Comparison of ENCODE assay signal across 11 cellular contexts in the genomic region with DNA sequence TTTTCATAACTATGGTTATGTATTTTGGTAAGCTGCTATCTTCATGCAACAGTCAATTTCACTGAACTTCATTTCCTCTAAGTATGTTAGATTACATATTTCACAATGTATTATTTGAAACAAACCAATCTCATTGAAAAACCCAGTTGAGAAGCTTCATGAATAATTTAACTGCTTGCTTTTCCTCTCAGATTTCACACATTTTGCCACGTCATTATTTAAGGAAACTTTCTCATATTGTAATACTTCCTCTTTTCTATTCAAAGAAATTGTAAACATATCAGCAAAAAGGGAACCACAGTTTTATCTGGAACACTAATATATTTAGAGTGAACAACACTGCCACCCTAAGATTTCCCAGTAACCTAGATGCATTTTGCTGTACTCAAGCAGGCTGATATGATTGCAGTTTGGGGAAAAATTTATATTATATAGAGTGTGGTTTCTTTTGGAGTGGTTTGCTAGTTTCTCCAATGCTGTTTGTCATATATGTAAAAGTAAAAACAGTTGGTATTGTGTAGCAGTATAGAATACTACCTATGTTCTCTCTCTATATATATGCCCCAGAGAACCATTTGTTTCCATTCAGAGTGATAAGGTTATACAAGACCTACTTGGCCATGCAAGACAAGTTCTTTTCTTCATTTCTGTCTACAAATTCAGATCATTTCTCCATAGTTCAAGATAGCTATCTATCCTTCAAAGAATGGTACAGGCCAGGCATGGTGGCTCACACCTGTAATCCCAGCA. TPM values are rescaled to one million over a fixed set of nuclear protein-coding genes. Genes with fewer than 3 reads are reported as not detected.
DNase-seq lines count a peak whose midpoint lies in the region; ATAC-seq and TF ChIP-seq lines count a peak whose summit lies in the region.
"Had no signal": no experiment of that assay in that cellular context is flagged by ENCODE, and none has a peak within 500 bp of the region (broad histone marks: within the 10 kb centered on the region; RNA-seq: fewer than 3 reads in every experiment).

No MANE protein-coding gene starts in this region.

- CTCF ChIA-PET in A673 (lab: Charles Lee), result interaction anchor here (0.6 kb wide), 1 partner anchor 45 kb away, joined by 6 read pairs; no protein-coding TSS in a partner anchor
- CTCF ChIA-PET in activated CD8-positive, alpha-beta T cell treated with anti-CD3 and anti-CD28 coated beads, Interleukin-2, amount 10 ng/mL, durations not matched to agents 7 days and 5 days (lab: Charles Lee), result no interaction called here
- CTCF ChIA-PET in activated CD8-positive, alpha-beta T cell treated with anti-CD3 and anti-CD28 coated beads for 36 hours (lab: Charles Lee), result interaction anchor here (0.7 to 1.8 kb wide), 4 partner anchors 10 to 271 kb away, joined by 3 to 9 read pairs (median 3); partner anchors contain the start of gene AHCTF1
- CTCF ChIA-PET in CD8-positive, alpha-beta T cell (lab: Charles Lee), result interaction anchor here (3.2 kb wide), 1 partner anchor 11 kb away, joined by 12 read pairs; no protein-coding TSS in a partner anchor

- no peak for TF ChIP-seq POLR2A in gastroesophageal sphincter (IDR thresholded peaks at IDR 0.05)

- H3K4me3 Mint-ChIP-seq in activated CD8-positive, alpha-beta T cell treated with anti-CD3 and anti-CD28 coated beads, Interleukin-2, amount 10 ng/mL, durations not matched to agents 7 days and 5 days, result no peak overlapping the region
- H3K4me3 Mint-ChIP-seq in endothelial cell (ENCODE audit: unreplicated experiment), result no peak overlapping the region
- no peak overlapping the region for H3K4me3 Mint-ChIP-seq in activated CD8-positive, alpha-beta T cell treated with anti-CD3 and anti-CD28 coated beads for 36 hours
- no peak overlapping the region for H3K4me3 Mint-ChIP-seq in CD8-positive, alpha-beta T cell
- H3K4me3 Mint-ChIP-seq: activated T-cell treated with anti-CD3 and anti-CD28 coated beads, Interleukin-2, amount 50 U/mL, for 72 hours; nephron progenitor cell had no signal

- TF ChIP-seq CTCF in A673 (conservative IDR thresholded peaks at IDR 0.05; ENCODE audit: low read depth, low read length), result no peak
- TF ChIP-seq CTCF in gastroesophageal sphincter (IDR thresholded peaks at IDR 0.05), result peak in 1 of 4 experiments; percentile 14
- TF ChIP-seq CTCF in endothelial cell (IDR thresholded peaks at IDR 0.05; ENCODE audit: unreplicated experiment), result no peak
- no peak for TF ChIP-seq CTCF in activated CD8-positive, alpha-beta T cell treated with anti-CD3 and anti-CD28 coated beads for 36 hours (IDR thresholded peaks at IDR 0.05)
- no peak for TF ChIP-seq CTCF in CD8-positive, alpha-beta T cell (IDR thresholded peaks at IDR 0.05)

- H3K36me3 ChIP-seq in A673 (ENCODE audit: insufficient read depth, low read length, poor library complexity, severe bottlenecking) (no peaks in the 10 kb centered on the region), gastroesophageal sphincter (no peaks in the 10 kb centered on the region)
- H3K36me3 ChIP-seq in CD8-positive, alpha-beta T cell (ENCODE audit: insufficient read depth, low read length), result no peaks in the 10 kb centered on the region

- no peaks in the 10 kb centered on the region for H3K4me1 Mint-ChIP-seq in activated CD8-positive, alpha-beta T cell treated with anti-CD3 and anti-CD28 coated beads, Interleukin-2, amount 10 ng/mL, durations not matched to agents 7 days and 5 days (ENCODE audit: low read depth)
- H3K4me1 Mint-ChIP-seq in endothelial cell (ENCODE audit: unreplicated experiment), result no peaks in the 10 kb centered on the region
- H3K4me1 Mint-ChIP-seq in activated CD8-positive, alpha-beta T cell treated with anti-CD3 and anti-CD28 coated beads for 36 hours (ENCODE audit: low read depth), result peaks cover 4% of the 10 kb centered on the region
- no peaks in the 10 kb centered on the region for H3K4me1 Mint-ChIP-seq in CD8-positive, alpha-beta T cell (ENCODE audit: low read depth)
- H3K4me1 Mint-ChIP-seq: nephron progenitor cell had no signal

- no peak overlapping the region for H3K4me3 ChIP-seq in A673 (ENCODE audit: low read depth, low read length, poor library complexity, severe bottlenecking)
- no peak overlapping the region for H3K4me3 ChIP-seq in gastroesophageal sphincter
- no peak overlapping the region for H3K4me3 ChIP-seq in CD8-positive, alpha-beta T cell (ENCODE audit: low read depth, low read length)

- BruUV-seq in A673 (replicated peaks; lab: Mats Ljungman, UMichigan), result no TSS peak

- H3K27ac ChIP-seq in A673 (ENCODE audit: low read depth, low read length, poor library complexity, severe bottlenecking), result no peak overlapping the region
- no peak overlapping the region for H3K27ac ChIP-seq in gastroesophageal sphincter
- no peak overlapping the region for H3K27ac ChIP-seq in CD8-positive, alpha-beta T cell (ENCODE audit: low read depth, low read length)

- no peak for TF ChIP-seq EP300 in gastroesophageal sphincter (IDR thresholded peaks at IDR 0.05)

- intact Hi-C loops in A673 (cut with micrococcal nuclease; ENCODE audit: unreplicated experiment), result no loop called here
- intact Hi-C loops in activated CD8-positive, alpha-beta T cell treated with anti-CD3 and anti-CD28 coated beads for 36 hours (cut with micrococcal nuclease), result no loop called here
- intact Hi-C loops in CD8-positive, alpha-beta T cell (cut with DNase I, micrococcal nuclease), result no loop called here

- POLR2A ChIA-PET in A673 (lab: Charles Lee; ENCODE audit: low non-redundant PET), result no interaction called here
- POLR2A ChIA-PET in activated CD8-positive, alpha-beta T cell treated with anti-CD3 and anti-CD28 coated beads, Interleukin-2, amount 10 ng/mL, durations not matched to agents 7 days and 5 days (lab: Charles Lee), result interaction anchor here (1.5 kb wide), 1 partner anchor 29 kb away, joined by 6 read pairs; the partner anchor contains the start of gene AHCTF1
- POLR2A ChIA-PET in activated CD8-positive, alpha-beta T cell treated with anti-CD3 and anti-CD28 coated beads for 36 hours (lab: Charles Lee), result no interaction called here
- POLR2A ChIA-PET in CD8-positive, alpha-beta T cell (lab: Charles Lee), result no interaction called here

- H3K4me1 ChIP-seq in A673 (ENCODE audit: insufficient read depth, low read length, poor library complexity, severe bottlenecking) (no peaks in the 10 kb centered on the region), gastroesophageal sphincter (peaks cover 0 to under 1% (median 0%) of the 10 kb centered on the region in 3 donors)
- H3K4me1 ChIP-seq in CD8-positive, alpha-beta T cell (ENCODE audit: insufficient read depth, low read length), result no peaks in the 10 kb centered on the region

- DNase-seq in A673 (ENCODE audit: low spot score) (peak; percentile 17), NOMO-1 treated with DMSO at 0.1 percent for 48 hours (lab: John Stamatoyannopoulos, UW; ENCODE audit: unreplicated experiment) (peak; percentile 97), endothelial cell (ENCODE audit: low spot score) (no peak)
- no peak for DNase-seq in activated CD8-positive, alpha-beta T cell treated with anti-CD3 and anti-CD28 coated beads, Interleukin-2, amount 10 ng/mL, durations not matched to agents 7 days and 5 days
- no peak for DNase-seq in activated CD8-positive, alpha-beta T cell treated with anti-CD3 and anti-CD28 coated beads for 36 hours
- DNase-seq in CD8-positive, alpha-beta T cell, result no peak
- DNase-seq: activated T-cell treated with anti-CD3 and anti-CD28 coated beads, Interleukin-2, amount 50 U/mL, for 72 hours; nephron progenitor cell; SHP77 had no signal

- H3K9me3 Mint-ChIP-seq in activated CD8-positive, alpha-beta T cell treated with anti-CD3 and anti-CD28 coated beads, Interleukin-2, amount 10 ng/mL, durations not matched to agents 7 days and 5 days (ENCODE audit: insufficient read depth), result peaks cover 4% of the 10 kb centered on the region
- H3K9me3 Mint-ChIP-seq in endothelial cell (ENCODE audit: unreplicated experiment), result peaks cover 4% of the 10 kb centered on the region
- no peaks in the 10 kb centered on the region for H3K9me3 Mint-ChIP-seq in activated CD8-positive, alpha-beta T cell treated with anti-CD3 and anti-CD28 coated beads for 36 hours
- H3K9me3 Mint-ChIP-seq in CD8-positive, alpha-beta T cell, result no peaks in the 10 kb centered on the region
- H3K9me3 Mint-ChIP-seq: activated T-cell treated with anti-CD3 and anti-CD28 coated beads, Interleukin-2, amount 50 U/mL, for 72 hours had no signal

- H3K27ac Mint-ChIP-seq in activated CD8-positive, alpha-beta T cell treated with anti-CD3 and anti-CD28 coated beads, Interleukin-2, amount 10 ng/mL, durations not matched to agents 7 days and 5 days, result no peak overlapping the region
- H3K27ac Mint-ChIP-seq in endothelial cell (ENCODE audit: unreplicated experiment), result no peak overlapping the region
- H3K27ac Mint-ChIP-seq in activated CD8-positive, alpha-beta T cell treated with anti-CD3 and anti-CD28 coated beads for 36 hours, result no peak overlapping the region
- H3K27ac Mint-ChIP-seq in CD8-positive, alpha-beta T cell, result no peak overlapping the region
- H3K27ac Mint-ChIP-seq: activated T-cell treated with anti-CD3 and anti-CD28 coated beads, Interleukin-2, amount 50 U/mL, for 72 hours; nephron progenitor cell had no signal

- peak; percentile 56 for ATAC-seq in GM21515 (IDR thresholded peaks at IDR 0.05; ENCODE audit: unreplicated experiment)
- peak; percentile 50 for ATAC-seq in gastroesophageal sphincter
- no peak for ATAC-seq in activated CD8-positive, alpha-beta T cell treated with anti-CD3 and anti-CD28 coated beads, Interleukin-2, amount 10 ng/mL, durations not matched to agents 7 days and 5 days
- ATAC-seq in activated CD8-positive, alpha-beta T cell treated with anti-CD3 and anti-CD28 coated beads for 36 hours, result no peak
- no peak for ATAC-seq in CD8-positive, alpha-beta T cell

- no peaks in the 10 kb centered on the region for H3K9me3 ChIP-seq in A673 (ENCODE audit: low read depth, low read length, poor library complexity, severe bottlenecking)
- H3K9me3 ChIP-seq in gastroesophageal sphincter, result no peaks in the 10 kb centered on the region
- no peaks in the 10 kb centered on the region for H3K9me3 ChIP-seq in CD8-positive, alpha-beta T cell (ENCODE audit: low read length)

- H3K36me3 Mint-ChIP-seq in activated CD8-positive, alpha-beta T cell treated with anti-CD3 and anti-CD28 coated beads, Interleukin-2, amount 10 ng/mL, durations not matched to agents 7 days and 5 days (ENCODE audit: low read depth), result no peaks in the 10 kb centered on the region
- peaks cover 25% of the 10 kb centered on the region for H3K36me3 Mint-ChIP-seq in endothelial cell (ENCODE audit: low read depth, unreplicated experiment)
- H3K36me3 Mint-ChIP-seq in activated CD8-positive, alpha-beta T cell treated with anti-CD3 and anti-CD28 coated beads for 36 hours (ENCODE audit: low read depth), result no peaks in the 10 kb centered on the region
- no peaks in the 10 kb centered on the region for H3K36me3 Mint-ChIP-seq in CD8-positive, alpha-beta T cell

- no peaks in the 10 kb centered on the region for H3K27me3 Mint-ChIP-seq in activated CD8-positive, alpha-beta T cell treated with anti-CD3 and anti-CD28 coated beads, Interleukin-2, amount 10 ng/mL, durations not matched to agents 7 days and 5 days (ENCODE audit: low read depth)
- H3K27me3 Mint-ChIP-seq in endothelial cell (ENCODE audit: unreplicated experiment), result peaks cover 6% of the 10 kb centered on the region
- no peaks in the 10 kb centered on the region for H3K27me3 Mint-ChIP-seq in activated CD8-positive, alpha-beta T cell treated with anti-CD3 and anti-CD28 coated beads for 36 hours
- peaks cover 2% of the 10 kb centered on the region for H3K27me3 Mint-ChIP-seq in CD8-positive, alpha-beta T cell (ENCODE audit: low read depth)

- 25 to 73% methylated on average over 1 of the region's 1 CpG for WGBS in gastroesophageal sphincter (ENCODE audit: low coverage in 1 of 2), 2 donors

- H3K27me3 ChIP-seq in A673 (replicated peaks; ENCODE audit: insufficient read depth, low read depth, low read length, poor library complexity) (no peaks in the 10 kb centered on the region), gastroesophageal sphincter (no peaks in the 10 kb centered on the region)
- H3K27me3 ChIP-seq in CD8-positive, alpha-beta T cell (ENCODE audit: insufficient read depth, low read length), result no peaks in the 10 kb centered on the region

RNA-seq across cellular contexts. Expression of gene AHCTF1, which starts 28.4 kb away (rescaled TPM):
- total RNA-seq in A673 (2021) (64.1 and 65.8 TPM in 2 replicates), gastroesophageal sphincter (10 to 100 TPM; 37.4 to 69.6 (median 45.2) TPM), endothelial cell (ENCODE audit: unreplicated experiment) (20.2 TPM)
- total RNA-seq in activated CD8-positive, alpha-beta T cell treated with anti-CD3 and anti-CD28 coated beads, Interleukin-2, amount 10 ng/mL, durations not matched to agents 7 days and 5 days, result 10 to 100 TPM; 30.4 to 33.4 TPM
- 10 to 100 TPM; 42.4 to 45.3 TPM for total RNA-seq in activated CD8-positive, alpha-beta T cell treated with anti-CD3 and anti-CD28 coated beads for 36 hours
- total RNA-seq in CD8-positive, alpha-beta T cell, result 10 to 100 TPM; 68.4 to 69.3 TPM

RNA-seq across cellular contexts. Expression of gene ZNF695, which starts 47.7 kb away (rescaled TPM):
- total RNA-seq in A673 (2021), result 14.1 and 15.9 TPM in 2 replicates
- total RNA-seq in gastroesophageal sphincter, result not detected
- total RNA-seq in activated CD8-positive, alpha-beta T cell treated with anti-CD3 and anti-CD28 coated beads, Interleukin-2, amount 10 ng/mL, durations not matched to agents 7 days and 5 days, result 1 to 10 TPM in 1 of 2 experiments, under 1 TPM in 1; 0.66 to 1.0 TPM
- 3.2 TPM for total RNA-seq in endothelial cell (ENCODE audit: unreplicated experiment)
- 1 to 10 TPM; 1.1 to 2.6 TPM for total RNA-seq in activated CD8-positive, alpha-beta T cell treated with anti-CD3 and anti-CD28 coated beads for 36 hours
- total RNA-seq in CD8-positive, alpha-beta T cell, result not detected

Comparison
In these comparisons a context has a peak if more than half of its experiments do, and no peak if none do; other contexts are left out.
1. DNase-seq: peak in A673 (single experiment) and NOMO-1 treated with DMSO at 0.1 percent for 48 hours (single experiment); none in activated CD8-positive, alpha-beta T cell treated with anti-CD3 and anti-CD28 coated beads, Interleukin-2, amount 10 ng/mL, durations not matched to agents 7 days and 5 days (single experiment), endothelial cell (single experiment), activated CD8-positive, alpha-beta T cell treated with anti-CD3 and anti-CD28 coated beads for 36 hours (single experiment) and CD8-positive, alpha-beta T cell (0 of 7).
2. ATAC-seq: peak in GM21515 (single experiment) and gastroesophageal sphincter (single experiment); none in activated CD8-positive, alpha-beta T cell treated with anti-CD3 and anti-CD28 coated beads, Interleukin-2, amount 10 ng/mL, durations not matched to agents 7 days and 5 days (single experiment), activated CD8-positive, alpha-beta T cell treated with anti-CD3 and anti-CD28 coated beads for 36 hours (single experiment) and CD8-positive, alpha-beta T cell (single experiment).